ENCODE assay signal across 12 cellular contexts in the genomic region with DNA sequence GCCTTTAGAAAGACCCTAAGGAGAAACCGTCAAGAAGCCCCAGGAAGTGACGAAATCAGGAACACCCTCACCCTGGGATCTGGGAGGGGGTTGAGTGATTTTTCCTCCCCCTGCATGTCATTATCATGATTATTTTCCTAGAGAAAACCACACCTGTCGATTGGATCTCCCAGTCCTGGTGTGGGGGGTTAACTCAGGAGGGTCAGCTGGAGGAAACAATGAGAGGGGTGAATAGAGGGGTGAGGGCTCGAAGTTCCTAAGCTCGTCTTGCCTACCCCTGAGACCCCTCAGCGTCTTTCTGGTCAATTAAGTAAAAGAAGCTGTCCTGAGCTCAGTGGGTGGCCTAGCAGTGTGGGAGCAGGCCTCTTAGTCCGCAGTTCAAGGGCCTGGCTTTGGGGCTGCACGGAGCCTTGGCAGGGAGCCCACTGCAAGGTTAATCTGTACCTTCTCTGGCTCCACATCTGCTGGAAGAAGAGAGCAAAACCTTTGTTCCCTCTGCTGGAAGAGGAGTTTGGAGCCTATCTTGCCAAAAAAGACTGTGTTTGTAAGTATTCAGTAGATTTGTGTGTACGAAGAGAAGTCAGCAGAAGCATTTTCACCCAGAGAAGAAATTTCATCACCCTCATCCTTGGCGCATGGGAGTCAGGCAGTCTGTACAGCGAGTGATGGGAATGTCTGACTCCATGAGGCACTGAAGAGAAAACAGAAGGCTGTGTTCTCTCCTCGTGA. TPM values are rescaled to one million over a fixed set of nuclear protein-coding genes. Genes with fewer than 3 reads are reported as not detected.
DNase-seq lines count a peak whose midpoint lies in the region; TF ChIP-seq lines count a peak whose summit lies in the region.
"Had no signal": no experiment of that assay in that cellular context is flagged by ENCODE, and none has a peak within 500 bp of the region (broad histone marks: within the 10 kb centered on the region; RNA-seq: fewer than 3 reads in every experiment).

No MANE protein-coding gene starts in this region.

- TF ChIP-seq POLR2A in NB4 (IDR thresholded peaks at IDR 0.05; ENCODE audit: extremely low read depth, insufficient read length) (no peak), testis (IDR thresholded peaks at IDR 0.05) (no peak)

- DNase-seq in NB4 (ENCODE audit: low read depth), result peak; percentile 46
- peak; percentile 78 for DNase-seq in choroid plexus epithelial cell (ENCODE audit: low read depth)
- DNase-seq in testis, result peak; percentile 68
- DNase-seq in AG08396 (ENCODE audit: low spot score), result no peak
- no peak for DNase-seq in G401 (ENCODE audit: low spot score)
- DNase-seq in NCI-H187 (lab: John Stamatoyannopoulos, UW), result no peak
- DNase-seq: amniotic stem cell; COR-L47; effector memory CD8-positive, alpha-beta T cell; GOT3 had no signal

- H3K27me3 ChIP-seq in liver (ENCODE audit: control insufficient read depth in 4 of 4, insufficient read depth in 4 of 4, low read length in 3 of 4), result no peaks in the 10 kb centered on the region
- H3K27me3 ChIP-seq in testis, result no peaks in the 10 kb centered on the region
- H3K27me3 ChIP-seq: heart left ventricle had no signal

- WGBS in liver, result 31% methylated on average over 12 of the region's 12 CpGs
- 35 to 36% methylated on average over 12 of the region's 12 CpGs for WGBS in testis, 2 donors

- H3K27ac ChIP-seq in liver (ENCODE audit: low read depth in 1 of 2, low read length in 2 of 2), result peak overlapping the region; percentile 45 to 80
- peak overlapping the region; percentile 47 to 69 for H3K27ac ChIP-seq in testis
- H3K27ac ChIP-seq: heart left ventricle had no signal

- peaks cover 0 to 11% (median 4%) of the 10 kb centered on the region in 4 donors for H3K36me3 ChIP-seq in liver (ENCODE audit: control insufficient read depth in 4 of 4, insufficient read depth in 3 of 4, low read depth in 1 of 4, low read length in 3 of 4)
- H3K36me3 ChIP-seq in testis (ENCODE audit: low read depth, missing control alignments), result no peaks in the 10 kb centered on the region
- H3K36me3 ChIP-seq: heart left ventricle had no signal

- peak; percentile 65 to 79 for TF ChIP-seq RAD21 in liver (IDR thresholded peaks at IDR 0.05)

- intact Hi-C loops in testis (cut with DNase I; ENCODE audit: low total_unique reads), result no loop called here

- no peak overlapping the region for H3K4me3 ChIP-seq in NB4 (ENCODE audit: low read depth, low read length)
- no peak overlapping the region for H3K4me3 ChIP-seq in choroid plexus epithelial cell (ENCODE audit: low read depth, low read length)
- no peak overlapping the region for H3K4me3 ChIP-seq in liver (ENCODE audit: low read depth in 1 of 3, low read length in 3 of 3)
- no peak overlapping the region for H3K4me3 ChIP-seq in testis
- H3K4me3 ChIP-seq: heart left ventricle had no signal

- in situ Hi-C loops in G401 (cut with HindIII; ENCODE audit: low sequenced_read_pairs), result no loop called here

- H3K9me3 ChIP-seq in liver (ENCODE audit: control insufficient read depth in 4 of 4, low read length in 3 of 4), result peaks cover 0 to 5% (median 3%) of the 10 kb centered on the region in 4 donors
- no peaks in the 10 kb centered on the region for H3K9me3 ChIP-seq in testis

- H3K4me1 ChIP-seq in liver (ENCODE audit: control insufficient read depth in 4 of 4, insufficient read depth in 4 of 4, low read length in 3 of 4) (peaks cover 10 to 34% (median 26%) of the 10 kb centered on the region in 4 donors), testis (peaks cover 34% of the 10 kb centered on the region)

- TF ChIP-seq CTCF in NB4 (IDR thresholded peaks at IDR 0.05; ENCODE audit: low read depth, low read length) (no peak), choroid plexus epithelial cell (conservative IDR thresholded peaks at IDR 0.05; ENCODE audit: low read depth, low read length) (no peak), liver (IDR thresholded peaks at IDR 0.05; ENCODE audit: low read depth, low read length, missing input control) (no peak), testis (IDR thresholded peaks at IDR 0.05) (no peak)

- peak overlapping the region; percentile 14 to 21 for H3K9ac ChIP-seq in liver (ENCODE audit: low read depth in 1 of 2, low read length in 2 of 2)

TF ChIP-seq in liver, 16 proteins besides CTCF, POLR2A, EP300 and RAD21:
- TF ChIP-seq EGR1 (IDR thresholded peaks at IDR 0.05; ENCODE audit: low read depth in 2 of 2), result no peak
- TF ChIP-seq RXRA (IDR thresholded peaks at IDR 0.05), result peak; percentile 86 to 92
- TF ChIP-seq SP1 (IDR thresholded peaks at IDR 0.05), result peak; percentile 89
- no peak for TF ChIP-seq FOXA2 (IDR thresholded peaks at IDR 0.05)
- no peak for TF ChIP-seq TAF1 (conservative IDR thresholded peaks at IDR 0.05)
- TF ChIP-seq, protein P1, sequence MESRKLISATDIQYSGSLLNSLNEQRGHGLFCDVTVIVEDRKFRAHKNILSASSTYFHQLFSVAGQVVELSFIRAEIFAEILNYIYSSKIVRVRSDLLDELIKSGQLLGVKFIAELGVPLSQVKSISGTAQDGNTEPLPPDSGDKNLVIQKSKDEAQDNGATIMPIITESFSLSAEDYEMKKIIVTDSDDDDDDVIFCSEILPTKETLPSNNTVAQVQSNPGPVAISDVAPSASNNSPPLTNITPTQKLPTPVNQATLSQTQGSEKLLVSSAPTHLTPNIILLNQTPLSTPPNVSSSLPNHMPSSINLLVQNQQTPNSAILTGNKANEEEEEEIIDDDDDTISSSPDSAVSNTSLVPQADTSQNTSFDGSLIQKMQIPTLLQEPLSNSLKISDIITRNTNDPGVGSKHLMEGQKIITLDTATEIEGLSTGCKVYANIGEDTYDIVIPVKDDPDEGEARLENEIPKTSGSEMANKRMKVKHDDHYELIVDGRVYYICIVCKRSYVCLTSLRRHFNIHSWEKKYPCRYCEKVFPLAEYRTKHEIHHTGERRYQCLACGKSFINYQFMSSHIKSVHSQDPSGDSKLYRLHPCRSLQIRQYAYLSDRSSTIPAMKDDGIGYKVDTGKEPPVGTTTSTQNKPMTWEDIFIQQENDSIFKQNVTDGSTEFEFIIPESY (IDR thresholded peaks at IDR 0.05), result peak; percentile 87
- TF ChIP-seq, protein P2, sequence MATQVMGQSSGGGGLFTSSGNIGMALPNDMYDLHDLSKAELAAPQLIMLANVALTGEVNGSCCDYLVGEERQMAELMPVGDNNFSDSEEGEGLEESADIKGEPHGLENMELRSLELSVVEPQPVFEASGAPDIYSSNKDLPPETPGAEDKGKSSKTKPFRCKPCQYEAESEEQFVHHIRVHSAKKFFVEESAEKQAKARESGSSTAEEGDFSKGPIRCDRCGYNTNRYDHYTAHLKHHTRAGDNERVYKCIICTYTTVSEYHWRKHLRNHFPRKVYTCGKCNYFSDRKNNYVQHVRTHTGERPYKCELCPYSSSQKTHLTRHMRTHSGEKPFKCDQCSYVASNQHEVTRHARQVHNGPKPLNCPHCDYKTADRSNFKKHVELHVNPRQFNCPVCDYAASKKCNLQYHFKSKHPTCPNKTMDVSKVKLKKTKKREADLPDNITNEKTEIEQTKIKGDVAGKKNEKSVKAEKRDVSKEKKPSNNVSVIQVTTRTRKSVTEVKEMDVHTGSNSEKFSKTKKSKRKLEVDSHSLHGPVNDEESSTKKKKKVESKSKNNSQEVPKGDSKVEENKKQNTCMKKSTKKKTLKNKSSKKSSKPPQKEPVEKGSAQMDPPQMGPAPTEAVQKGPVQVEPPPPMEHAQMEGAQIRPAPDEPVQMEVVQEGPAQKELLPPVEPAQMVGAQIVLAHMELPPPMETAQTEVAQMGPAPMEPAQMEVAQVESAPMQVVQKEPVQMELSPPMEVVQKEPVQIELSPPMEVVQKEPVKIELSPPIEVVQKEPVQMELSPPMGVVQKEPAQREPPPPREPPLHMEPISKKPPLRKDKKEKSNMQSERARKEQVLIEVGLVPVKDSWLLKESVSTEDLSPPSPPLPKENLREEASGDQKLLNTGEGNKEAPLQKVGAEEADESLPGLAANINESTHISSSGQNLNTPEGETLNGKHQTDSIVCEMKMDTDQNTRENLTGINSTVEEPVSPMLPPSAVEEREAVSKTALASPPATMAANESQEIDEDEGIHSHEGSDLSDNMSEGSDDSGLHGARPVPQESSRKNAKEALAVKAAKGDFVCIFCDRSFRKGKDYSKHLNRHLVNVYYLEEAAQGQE (IDR thresholded peaks at IDR 0.05), result peak; percentile 69
- peak in 1 of 2 donors; percentile 34 for TF ChIP-seq GABPA (IDR thresholded peaks at IDR 0.05 in 1 of 2, conservative IDR thresholded peaks at IDR 0.05 in 1 of 2)
- TF ChIP-seq, protein P3, sequence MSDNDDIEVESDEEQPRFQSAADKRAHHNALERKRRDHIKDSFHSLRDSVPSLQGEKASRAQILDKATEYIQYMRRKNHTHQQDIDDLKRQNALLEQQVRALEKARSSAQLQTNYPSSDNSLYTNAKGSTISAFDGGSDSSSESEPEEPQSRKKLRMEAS (IDR thresholded peaks at IDR 0.05), result peak; percentile 83
- peak; percentile 88 to 93 for TF ChIP-seq HNF4A (conservative IDR thresholded peaks at IDR 0.05)
- TF ChIP-seq, protein P4, sequence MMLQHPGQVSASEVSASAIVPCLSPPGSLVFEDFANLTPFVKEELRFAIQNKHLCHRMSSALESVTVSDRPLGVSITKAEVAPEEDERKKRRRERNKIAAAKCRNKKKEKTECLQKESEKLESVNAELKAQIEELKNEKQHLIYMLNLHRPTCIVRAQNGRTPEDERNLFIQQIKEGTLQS (IDR thresholded peaks at IDR 0.05), result peak; percentile 81
- peak; percentile 77 to 81 for TF ChIP-seq JUND (IDR thresholded peaks at IDR 0.05)
- no peak for TF ChIP-seq FOXA1 (IDR thresholded peaks at IDR 0.05)
- TF ChIP-seq HNF4G (IDR thresholded peaks at IDR 0.05), result peak; percentile 73
- peak; percentile 30 for TF ChIP-seq NR2F2 (IDR thresholded peaks at IDR 0.05)
- peak; percentile 72 for TF ChIP-seq YY1 (IDR thresholded peaks at IDR 0.05)
TF ChIP-seq in liver: peak in this region for 12.

RNA-seq across cellular contexts. Expression of a gene that starts 34.2 kb away (rescaled TPM):
- total RNA-seq in liver (100 to 1,000 TPM; 592 to 949 TPM), testis (1,000 to 10,000 TPM; 1,162 to 1,419 TPM)
- polyA plus RNA-seq in liver (1,000 to 10,000 TPM; 3,401 to 4,630 TPM), testis (ENCODE audit: insufficient read depth, low read depth, low replicate concordance) (2,237 TPM)
- total RNA-seq in G401 (2014; rRNA removed; shearing (Covaris generic)), result 588 and 699 TPM in 2 replicates

RNA-seq across cellular contexts. Expression of a gene that starts 51.5 kb away (rescaled TPM):
- total RNA-seq in liver, result 1 to 10 TPM; 1.3 to 1.6 TPM
- polyA plus RNA-seq in liver, result under 1 TPM; 0.22 to 0.85 TPM
- total RNA-seq in testis, result 10 to 100 TPM; 21.0 to 33.4 TPM
- 9.2 TPM for polyA plus RNA-seq in testis (ENCODE audit: insufficient read depth, low read depth, low replicate concordance)
- 0.10 and 0.18 TPM in 2 replicates for total RNA-seq in G401 (2014; rRNA removed; shearing (Covaris generic))

Comparison
In these comparisons a context has a peak if more than half of its experiments do, and no peak if none do; other contexts are left out.
1. DNase-seq: peak in NB4 (single experiment), choroid plexus epithelial cell (single experiment) and testis (single experiment); none in AG08396 (single experiment), G401 (single experiment) and NCI-H187 (0 of 2).
2. RNA of a gene that starts 51.5 kb away (total RNA-seq): 21.0 to 33.4 TPM in testis; 1.3 to 1.6 TPM in liver and 0.10 to 0.18 TPM in G401; every median in the first group is over 4 times any median in the second.